ENCODE assay signal across 8 cellular contexts in the genomic region with DNA sequence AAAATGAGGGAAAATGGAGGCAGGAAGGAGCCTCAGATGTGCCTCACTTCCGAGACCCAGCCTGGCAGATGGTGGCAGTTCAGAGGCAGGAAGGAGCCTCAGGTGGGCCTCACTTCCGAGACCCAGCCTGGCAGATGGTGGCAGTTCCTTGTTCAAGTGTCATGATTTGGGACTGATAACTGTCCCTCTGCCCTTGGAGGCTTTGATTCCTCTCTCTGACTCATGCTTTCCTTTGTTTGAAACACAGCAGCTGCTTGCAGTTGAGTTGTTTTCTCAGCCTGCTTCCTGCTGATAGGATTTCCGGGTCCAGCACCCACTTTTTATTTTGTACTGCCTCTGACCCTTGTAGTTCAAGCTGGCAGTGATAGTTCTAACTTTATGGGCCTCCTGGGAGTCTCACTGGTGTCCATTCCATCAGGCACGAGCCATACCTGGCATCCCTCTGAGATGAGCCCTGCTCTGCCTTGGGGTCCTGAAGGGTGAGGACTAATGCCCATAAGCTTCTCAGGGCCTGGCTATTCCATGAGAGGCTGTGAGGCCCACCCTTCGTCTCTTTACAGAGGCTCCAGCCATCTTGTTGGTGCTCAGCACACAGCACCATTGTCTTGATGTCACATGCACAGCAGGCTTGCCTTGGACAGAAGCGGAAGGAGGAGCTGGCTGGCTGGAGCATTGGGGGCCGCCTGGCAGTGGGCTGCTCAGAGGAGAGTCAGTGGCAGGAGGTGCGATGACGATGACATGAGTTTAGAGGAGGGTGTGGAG. TPM values are rescaled to one million over a fixed set of nuclear protein-coding genes. Genes with fewer than 3 reads are reported as not detected.
DNase-seq lines count a peak whose midpoint lies in the region; ATAC-seq, FAIRE-seq and TF ChIP-seq lines count a peak whose summit lies in the region.
"Had no signal": no experiment of that assay in that cellular context is flagged by ENCODE, and none has a peak within 500 bp of the region (broad histone marks: within the 10 kb centered on the region; RNA-seq: fewer than 3 reads in every experiment).

No MANE protein-coding gene starts in this region.

- no peaks in the 10 kb centered on the region for H3K36me3 ChIP-seq in pancreas

- ATAC-seq in pancreas (peak in 3 of 4 donors; percentile 64 to 66 (median 65)), HG03196 (IDR thresholded peaks at IDR 0.05; ENCODE audit: unreplicated experiment) (no peak), HG03095 (IDR thresholded peaks at IDR 0.05; ENCODE audit: unreplicated experiment) (no peak)

- H3K9me3 ChIP-seq in pancreas, result no peaks in the 10 kb centered on the region

- 74 to 79% methylated on average over 9 of the region's 9 CpGs for WGBS in pancreas, 2 donors

- H3K27ac ChIP-seq in pancreas, result peak overlapping the region in 2 of 4 donors; percentile 5 to 28
- H3K27ac ChIP-seq: KMS-11 had no signal

- no peak for TF ChIP-seq CTCF in pancreas (IDR thresholded peaks at IDR 0.05)

- DNase-seq in GF-D8 (lab: John Stamatoyannopoulos, UW) (peak; percentile 69), NCI-H524 treated with DMSO at 0.1 percent for 48 hours (lab: John Stamatoyannopoulos, UW) (peak; percentile 67), fibroblast of peridontal ligament (ENCODE audit: extremely low read depth) (peak; percentile 11), pancreas (peak in 2 of 6 donors; percentile 22 to 50), NCI-H187 treated with DMSO at 0.1 percent for 48 hours (lab: John Stamatoyannopoulos, UW) (no peak)

- peaks cover 0 to 13% (median 0%) of the 10 kb centered on the region in 3 donors for H3K4me1 ChIP-seq in pancreas

- H3K4me3 ChIP-seq in pancreas, result no peak overlapping the region

- H3K27me3 ChIP-seq in pancreas, result no peaks in the 10 kb centered on the region

- FAIRE-seq in pancreas (lab: Jason Lieb, UNC), result no peak

- intact Hi-C loops in pancreas (cut with DNase I), result no loop called here

RNA-seq across cellular contexts. Expression of a gene that starts 13.0 kb away (rescaled TPM):
- total RNA-seq in pancreas, result 10 to 100 TPM in 2 of 6 donors, 1 to 10 TPM in 4; 4.6 to 19.4 (median 8.3) TPM
- 10 to 100 TPM; 21.3 to 21.6 TPM for polyA plus RNA-seq in pancreas

RNA-seq across cellular contexts. Expression of a gene that starts 56.8 kb away (rescaled TPM):
- 1 to 10 TPM in 2 of 6 donors, under 1 TPM in 4; 0.54 to 1.6 (median 0.88) TPM for total RNA-seq in pancreas
- 1 to 10 TPM; 1.3 to 2.9 TPM for polyA plus RNA-seq in pancreas

Comparison
In these comparisons a context has a peak if more than half of its experiments do, and no peak if none do; other contexts are left out.
1. ATAC-seq: peak in pancreas (3 of 4); none in HG03196 (single experiment) and HG03095 (single experiment).